Comparison of ENCODE assay signal across 8 cellular contexts in the genomic region with DNA sequence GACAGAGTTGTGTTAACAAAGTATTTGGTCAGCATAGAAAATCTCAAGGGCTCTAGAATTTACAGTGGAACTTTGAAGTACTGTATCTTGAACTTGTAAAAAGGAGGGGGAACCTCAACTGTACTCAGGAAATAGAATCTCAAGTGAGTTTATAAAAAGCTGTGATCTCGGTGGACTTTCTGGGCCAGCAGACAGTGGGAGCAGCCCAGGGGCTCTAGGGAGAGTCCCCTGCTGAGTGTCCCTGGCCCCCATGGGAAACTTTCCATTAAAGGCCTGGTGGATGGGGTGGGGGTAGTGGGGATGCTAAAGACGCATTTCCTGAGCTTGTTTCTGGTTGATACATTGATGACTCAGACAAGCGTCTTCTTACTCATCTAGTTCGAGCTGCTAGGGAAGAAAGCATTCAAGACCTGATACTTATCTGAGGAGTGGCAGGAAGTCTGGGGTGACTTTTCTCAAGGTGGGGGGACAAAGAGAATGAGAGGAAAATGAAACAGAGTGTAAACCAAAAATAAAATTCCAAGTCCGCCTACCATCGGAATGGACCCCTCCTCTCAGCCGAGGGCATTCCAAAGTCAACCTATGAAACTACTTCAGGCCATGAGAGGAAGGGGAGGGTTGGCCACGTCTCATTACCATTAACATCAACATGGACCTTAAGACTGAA.
A peak's percentile ranks its signal among the peaks of the same experiment; 100 is the strongest.
DNase-seq lines count a peak whose midpoint lies in the region; ATAC-seq and TF ChIP-seq lines count a peak whose summit lies in the region.

No MANE protein-coding gene starts in this region.

- peak overlapping the region in 8 of 10 donors; percentile 1 to 71 (median 30) for H3K4me3 Mint-ChIP-seq in naive thymus-derived CD8-positive, alpha-beta T cell

- TF ChIP-seq CTCF in upper lobe of left lung (IDR thresholded peaks at IDR 0.05), result no peak

- H3K4me1 ChIP-seq in upper lobe of left lung, result peaks cover 3 to 23% (median 17%) of the 10 kb centered on the region in 4 donors

- no peaks in the 10 kb centered on the region for H3K27me3 ChIP-seq in upper lobe of left lung

- POLR2A ChIA-PET in naive thymus-derived CD8-positive, alpha-beta T cell (lab: Charles Lee), result interaction anchor here (0.5 to 1.5 kb wide), 2 partner anchors 13 to 27 kb away, joined by 3 to 4 read pairs; no protein-coding TSS in a partner anchor

- no peaks in the 10 kb centered on the region for H3K9me3 ChIP-seq in upper lobe of left lung

- no peaks in the 10 kb centered on the region for H3K9me3 Mint-ChIP-seq in naive thymus-derived CD8-positive, alpha-beta T cell

- H3K4me3 ChIP-seq in upper lobe of left lung, result no peak overlapping the region

- TF ChIP-seq EP300 in upper lobe of left lung (IDR thresholded peaks at IDR 0.05), result no peak

- no peaks in the 10 kb centered on the region for H3K27me3 Mint-ChIP-seq in naive thymus-derived CD8-positive, alpha-beta T cell

- DNase-seq in T-helper 1 cell (peak; percentile 43 to 94 (median 65)), amniotic stem cell (lab: John Stamatoyannopoulos, UW) (peak; percentile 72), upper lobe of left lung (no peak), NCI-H1436 treated with DMSO at 0.1 percent for 48 hours (lab: John Stamatoyannopoulos, UW) (no peak), putamen (ENCODE audit: low spot score) (no peak)
- peak in 8 of 10 donors; percentile 2 to 65 (median 22) for DNase-seq in naive thymus-derived CD8-positive, alpha-beta T cell

- ATAC-seq in GM18858 (IDR thresholded peaks at IDR 0.05; ENCODE audit: unreplicated experiment) (peak; percentile 77), HG02943 (IDR thresholded peaks at IDR 0.05; ENCODE audit: low read depth, unreplicated experiment) (peak; percentile 69), upper lobe of left lung (ENCODE audit: low FRiP score in 2 of 2) (peak in 1 of 2 donors; percentile 49)
- peak; percentile 87 to 90 for ATAC-seq in naive thymus-derived CD8-positive, alpha-beta T cell

- H3K36me3 Mint-ChIP-seq in naive thymus-derived CD8-positive, alpha-beta T cell, result peaks cover 0 to 1% (median 0%) of the 10 kb centered on the region in 3 donors

- H3K4me1 Mint-ChIP-seq in naive thymus-derived CD8-positive, alpha-beta T cell, result peaks cover 4 to 32% (median 20%) of the 10 kb centered on the region in 4 donors

- no peak for TF ChIP-seq POLR2A in upper lobe of left lung (IDR thresholded peaks at IDR 0.05)

- WGBS in upper lobe of left lung, 2 donors, result 44 to 47% methylated on average over 8 of the region's 8 CpGs

- H3K27ac Mint-ChIP-seq in naive thymus-derived CD8-positive, alpha-beta T cell, result peak overlapping the region; percentile 12 to 95 (median 82)

- peaks cover 0 to 7% (median 0%) of the 10 kb centered on the region in 4 donors for H3K36me3 ChIP-seq in upper lobe of left lung

- peak overlapping the region in 3 of 4 donors; percentile 42 to 57 (median 49) for H3K27ac ChIP-seq in upper lobe of left lung

Comparison
In these comparisons a context has a peak if more than half of its experiments do, and no peak if none do; other contexts are left out.
1. DNase-seq: peak in T-helper 1 cell (5 of 5), amniotic stem cell (single experiment) and naive thymus-derived CD8-positive, alpha-beta T cell (8 of 10); none in upper lobe of left lung (0 of 2), NCI-H1436 treated with DMSO at 0.1 percent for 48 hours (single experiment) and putamen (single experiment).